ENCODE assay signal across 17 cellular contexts in genomic region chr17:67471118-67471517, GRCh38.
A peak's percentile ranks its signal among the peaks of the same experiment; 100 is the strongest.
DNase-seq lines count a peak whose midpoint lies in the region; ATAC-seq and TF ChIP-seq lines count a peak whose summit lies in the region.
"Had no signal": no experiment of that assay in that cellular context is flagged by ENCODE, and none has a peak within 500 bp of the region (broad histone marks: within the 10 kb centered on the region; RNA-seq: fewer than 3 reads in every experiment).

No MANE protein-coding gene starts in this region.

- H3K9ac ChIP-seq in SK-N-SH, result no peak overlapping the region
- H3K9ac ChIP-seq: BLaER1 treated with 17β-estradiol and CSF1 and Interleukin-3, amounts not matched to agents 10 nM and 100 nM had no signal

- no peak overlapping the region for H3K4me3 Mint-ChIP-seq in WTC11
- H3K4me3 Mint-ChIP-seq: B cell; CD4-positive, CD25-positive, alpha-beta regulatory T cell; CD8-positive, alpha-beta T cell had no signal

- no peak for TF ChIP-seq EP300 in SK-N-SH (IDR thresholded peaks at IDR 0.05; ENCODE audit: borderline replicate concordance in 1 of 2, low read depth in 1 of 2, low read length in 1 of 2)

- WGBS in SK-N-SH (ENCODE audit: low lambda C conversion rate), result 95% methylated on average over 1 of the region's 1 CpG

- H3K4me1 ChIP-seq in SK-N-SH (ENCODE audit: control insufficient read depth in 1 of 2, insufficient read depth in 2 of 2, low read depth in 1 of 2, low read length in 1 of 2), result peaks cover 3 to 37% of the 10 kb centered on the region in 2 experiments; a peak in 3 of 4 replicates
- H3K4me1 ChIP-seq: A549, Caco-2 had no signal

- H3K9me3 Mint-ChIP-seq in WTC11, result peaks cover 11% of the 10 kb centered on the region
- H3K9me3 Mint-ChIP-seq: CD8-positive, alpha-beta T cell had no signal

- TF ChIP-seq CTCF in SK-N-SH (IDR thresholded peaks at IDR 0.05), result no peak
- no peak for TF ChIP-seq CTCF in WTC11 (IDR thresholded peaks at IDR 0.05)

- no peaks in the 10 kb centered on the region for H3K9me3 ChIP-seq in SK-N-SH

- H3K36me3 ChIP-seq in SK-N-SH (replicated peaks in 1 of 2; ENCODE audit: control insufficient read depth in 1 of 2, insufficient read depth in 2 of 2, low read length in 1 of 2), result no peaks in the 10 kb centered on the region

- ATAC-seq in SK-N-SH treated with all-trans-retinoic acid at 6 μM for 48 hours, result no peak
- no peak for ATAC-seq in WTC11
- no peak for ATAC-seq in GM21367 (IDR thresholded peaks at IDR 0.05; ENCODE audit: unreplicated experiment)
- ATAC-seq: A549; CD8-positive, alpha-beta T cell had no signal

- H3K4me2 ChIP-seq in SK-N-SH, result no peak overlapping the region
- H3K4me2 ChIP-seq: A549; BLaER1 treated with 17β-estradiol and CSF1 and Interleukin-3, amounts not matched to agents 10 nM and 100 nM had no signal

- no peaks in the 10 kb centered on the region for H3K9me2 ChIP-seq in SK-N-SH

- H4K20me1 ChIP-seq in SK-N-SH (ENCODE audit: insufficient read depth), result no peaks in the 10 kb centered on the region

- H3K27me3 ChIP-seq in SK-N-SH (ENCODE audit: insufficient read depth), result no peaks in the 10 kb centered on the region

- peaks cover 12% of the 10 kb centered on the region for H3K36me3 Mint-ChIP-seq in WTC11

- POLR2A ChIA-PET in SK-N-SH (lab: Yijun Ruan, JAX) (no interaction called here), WTC11 (lab: Charles Lee) (no interaction called here)

- no peaks in the 10 kb centered on the region for H3K27me3 Mint-ChIP-seq in WTC11 (ENCODE audit: low read depth)
- H3K27me3 Mint-ChIP-seq: B cell; CD4-positive, CD25-positive, alpha-beta regulatory T cell had no signal

- no peaks in the 10 kb centered on the region for H3F3A ChIP-seq in SK-N-SH (replicated peaks; ENCODE audit: insufficient read depth)

- H2AFZ ChIP-seq in SK-N-SH (ENCODE audit: low read depth), result no peak overlapping the region

- CTCF ChIA-PET in SK-N-SH (lab: Yijun Ruan, JAX), result interaction anchor here (13.8 to 14.5 kb wide), 2 partner anchors 84 to 94 kb away, joined by 234 to 284 read pairs; partner anchors contain the start of gene PITPNC1
- CTCF ChIA-PET in WTC11 (lab: Charles Lee), result no interaction called here

- H3K4me3 ChIP-seq in SK-N-SH (ENCODE audit: low read depth in 2 of 2, low read length in 1 of 2), result no peak overlapping the region
- H3K4me3 ChIP-seq: A549; BLaER1 treated with 17β-estradiol and CSF1 and Interleukin-3, amounts not matched to agents 10 nM and 100 nM had no signal

- no peak overlapping the region for H3K27ac Mint-ChIP-seq in WTC11
- H3K27ac Mint-ChIP-seq: B cell; CD4-positive, CD25-positive, alpha-beta regulatory T cell had no signal

- H3K27ac ChIP-seq in SK-N-SH (ENCODE audit: low read depth in 2 of 2, low read length in 1 of 2), result no peak overlapping the region
- H3K27ac ChIP-seq: 22Rv1; A549; BLaER1 treated with 17β-estradiol and CSF1 and Interleukin-3, amounts not matched to agents 10 nM and 100 nM; C4-2B had no signal

- H3K4me1 Mint-ChIP-seq in WTC11, result peaks cover 48% of the 10 kb centered on the region

- peaks cover 9% of the 10 kb centered on the region for H3K79me2 ChIP-seq in SK-N-SH (ENCODE audit: insufficient read depth)

- no peak for TF ChIP-seq RAD21 in SK-N-SH (IDR thresholded peaks at IDR 0.05; ENCODE audit: low read length)

- DNase-seq in SK-N-SH, result no peak
- DNase-seq in WTC11 (ENCODE audit: low spot score), result no peak
- no peak for DNase-seq in mesenteric fat pad (ENCODE audit: low spot score)
- DNase-seq: AML-193; Caco-2; Calu3; CD4-positive, CD25-positive, alpha-beta regulatory T cell; DMS79 treated with DMSO at 0.1 percent for 48 hours; GF-D8 had no signal

TF ChIP-seq in SK-N-SH treated with all-trans-retinoic acid at 6 μM for 48 hours, 23 proteins besides CTCF, POLR2A, EP300 and RAD21:
- TF ChIP-seq TCF4 (CRISPR knock-in tag; IDR thresholded peaks at IDR 0.05; ENCODE audit: borderline replicate concordance) (no peak), ZNF8 (CRISPR knock-in tag; IDR thresholded peaks at IDR 0.05) (peak; percentile 100)
TF ChIP-seq in SK-N-SH treated with all-trans-retinoic acid at 6 μM for 48 hours: peak in this region for 1.

TF ChIP-seq in SK-N-SH, 30 proteins besides CTCF, POLR2A, EP300 and RAD21:
- TF ChIP-seq, protein P1, sequence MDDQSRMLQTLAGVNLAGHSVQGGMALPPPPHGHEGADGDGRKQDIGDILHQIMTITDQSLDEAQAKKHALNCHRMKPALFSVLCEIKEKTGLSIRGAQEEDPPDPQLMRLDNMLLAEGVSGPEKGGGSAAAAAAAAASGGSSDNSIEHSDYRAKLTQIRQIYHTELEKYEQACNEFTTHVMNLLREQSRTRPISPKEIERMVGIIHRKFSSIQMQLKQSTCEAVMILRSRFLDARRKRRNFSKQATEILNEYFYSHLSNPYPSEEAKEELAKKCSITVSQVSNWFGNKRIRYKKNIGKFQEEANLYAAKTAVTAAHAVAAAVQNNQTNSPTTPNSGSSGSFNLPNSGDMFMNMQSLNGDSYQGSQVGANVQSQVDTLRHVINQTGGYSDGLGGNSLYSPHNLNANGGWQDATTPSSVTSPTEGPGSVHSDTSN (IDR thresholded peaks at IDR 0.05), result no peak
- no peak for TF ChIP-seq NFIC (IDR thresholded peaks at IDR 0.05; ENCODE audit: borderline replicate concordance)
- no peak for TF ChIP-seq TEAD4 (IDR thresholded peaks at IDR 0.05; ENCODE audit: borderline replicate concordance, insufficient read depth)
- TF ChIP-seq, protein P2, sequence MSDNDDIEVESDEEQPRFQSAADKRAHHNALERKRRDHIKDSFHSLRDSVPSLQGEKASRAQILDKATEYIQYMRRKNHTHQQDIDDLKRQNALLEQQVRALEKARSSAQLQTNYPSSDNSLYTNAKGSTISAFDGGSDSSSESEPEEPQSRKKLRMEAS (IDR thresholded peaks at IDR 0.05; ENCODE audit: low read depth), result no peak
- TF ChIP-seq RXRA (IDR thresholded peaks at IDR 0.05; ENCODE audit: borderline replicate concordance, low read depth), result no peak
- TF ChIP-seq FOXJ3 (CRISPR knock-in tag; IDR thresholded peaks at IDR 0.05), result no peak
- TF ChIP-seq POLR2AphosphoS5 (IDR thresholded peaks at IDR 0.05; ENCODE audit: low read depth, low read length), result no peak
- TF ChIP-seq MEF2A (IDR thresholded peaks at IDR 0.05; ENCODE audit: borderline replicate concordance, low read depth), result no peak
- no peak for TF ChIP-seq TAF1 (IDR thresholded peaks at IDR 0.05; ENCODE audit: borderline replicate concordance, low read depth, low read length)
- TF ChIP-seq GATA2 (CRISPR knock-in tag; IDR thresholded peaks at IDR 0.05), result no peak
- TF ChIP-seq MXI1 (IDR thresholded peaks at IDR 0.05; ENCODE audit: low read depth, low read length), result no peak

TF ChIP-seq in WTC11, 78 proteins besides CTCF, POLR2A, EP300 and RAD21:
- no peak for TF ChIP-seq FOXJ3 (CRISPR knock-in tag; IDR thresholded peaks at IDR 0.05; ENCODE audit: borderline replicate concordance)
- TF ChIP-seq HMGA2 (CRISPR knock-in tag; IDR thresholded peaks at IDR 0.05), result peak; percentile 27; the same call in 1 of the 2 replicates
- TF ChIP-seq ZNF317 (CRISPR knock-in tag; IDR thresholded peaks at IDR 0.05; ENCODE audit: borderline replicate concordance, low read depth), result no peak
